1 cellular context compared by ENCODE assay signal in the genomic region with DNA sequence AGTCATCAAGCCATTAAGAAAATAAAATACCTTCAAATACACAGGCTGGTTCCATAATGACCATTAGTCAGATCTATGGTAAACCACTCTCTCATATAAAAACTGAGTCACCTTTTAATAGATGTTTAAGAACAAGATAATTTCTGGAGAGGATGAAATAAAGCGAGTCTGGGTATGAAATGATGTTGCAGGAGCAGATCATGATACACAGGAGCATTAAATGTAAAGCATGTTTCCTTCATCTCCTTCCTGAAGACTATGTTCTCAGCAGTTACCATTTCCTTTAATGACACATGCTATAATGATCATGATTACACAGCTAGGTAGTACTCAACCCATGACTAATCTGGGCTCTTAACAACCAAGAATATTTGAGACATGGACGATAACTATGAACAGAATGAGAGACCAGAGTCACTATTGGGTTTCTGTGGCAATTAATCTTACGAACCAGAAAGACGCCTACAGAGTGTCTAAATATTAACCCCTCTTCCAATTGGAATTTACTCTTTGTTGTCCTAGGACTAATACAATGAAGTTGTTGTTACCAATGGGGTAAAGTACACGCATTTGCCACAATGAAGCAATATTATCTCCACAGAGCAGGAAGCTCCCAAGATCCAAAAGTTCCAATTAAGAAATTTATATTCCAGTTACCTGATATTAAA.
TF ChIP-seq lines count a peak whose summit lies in the region.

No MANE protein-coding gene starts in this region.

TF ChIP-seq in SK-N-SH treated with all-trans-retinoic acid at 6 μM for 48 hours, 23 proteins besides CTCF, POLR2A, EP300 and RAD21 (continued from another document):
- no peak for TF ChIP-seq SNAI2 (CRISPR knock-in tag; IDR thresholded peaks at IDR 0.05)
- no peak for TF ChIP-seq ZNF565 (CRISPR knock-in tag; conservative IDR thresholded peaks at IDR 0.05; ENCODE audit: low read depth)
- no peak for TF ChIP-seq GLIS3 (CRISPR knock-in tag; IDR thresholded peaks at IDR 0.05)
- TF ChIP-seq ISL1 (CRISPR knock-in tag; IDR thresholded peaks at IDR 0.05) = peak; percentile 84
- TF ChIP-seq, protein P1, sequence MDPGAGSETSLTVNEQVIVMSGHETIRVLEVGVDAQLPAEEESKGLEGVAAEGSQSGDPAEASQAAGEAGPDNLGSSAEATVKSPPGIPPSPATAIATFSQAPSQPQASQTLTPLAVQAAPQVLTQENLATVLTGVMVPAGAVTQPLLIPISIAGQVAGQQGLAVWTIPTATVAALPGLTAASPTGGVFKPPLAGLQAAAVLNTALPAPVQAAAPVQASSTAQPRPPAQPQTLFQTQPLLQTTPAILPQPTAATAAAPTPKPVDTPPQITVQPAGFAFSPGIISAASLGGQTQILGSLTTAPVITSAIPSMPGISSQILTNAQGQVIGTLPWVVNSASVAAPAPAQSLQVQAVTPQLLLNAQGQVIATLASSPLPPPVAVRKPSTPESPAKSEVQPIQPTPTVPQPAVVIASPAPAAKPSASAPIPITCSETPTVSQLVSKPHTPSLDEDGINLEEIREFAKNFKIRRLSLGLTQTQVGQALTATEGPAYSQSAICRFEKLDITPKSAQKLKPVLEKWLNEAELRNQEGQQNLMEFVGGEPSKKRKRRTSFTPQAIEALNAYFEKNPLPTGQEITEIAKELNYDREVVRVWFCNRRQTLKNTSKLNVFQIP (CRISPR knock-in tag; IDR thresholded peaks at IDR 0.05; ENCODE audit: borderline replicate concordance, low read depth) = no peak
- TF ChIP-seq RARB (CRISPR knock-in tag; IDR thresholded peaks at IDR 0.05) = no peak
